ENCODE assay signal across 22 cellular contexts in the genomic region with DNA sequence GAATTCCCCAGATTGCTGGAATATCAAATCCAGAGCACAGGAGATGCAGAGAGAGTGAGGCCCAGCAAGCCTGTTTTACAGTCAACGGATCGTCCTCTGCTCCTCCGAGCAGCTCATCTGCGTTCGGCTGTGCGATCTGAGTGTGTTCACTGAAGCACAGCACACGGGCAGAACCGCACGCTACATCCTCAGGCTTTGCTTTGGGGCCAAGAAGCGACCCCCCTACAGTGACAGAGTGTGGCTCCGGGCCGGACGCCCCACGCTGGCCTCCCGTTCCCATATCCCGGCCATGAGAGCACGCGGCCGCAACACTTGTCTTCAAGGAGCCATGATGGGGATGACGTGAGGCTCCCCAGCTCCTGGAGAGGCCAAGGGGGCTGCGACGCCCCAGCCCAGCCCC.
"Had no signal": no experiment of that assay in that cellular context is flagged by ENCODE, and none has a peak within 500 bp of the region (broad histone marks: within the 10 kb centered on the region; RNA-seq: fewer than 3 reads in every experiment).

No MANE protein-coding gene starts in this region.

- H3K27ac ChIP-seq: colonic mucosa, foreskin keratinocyte, testis, tibial nerve, upper lobe of right lung, vagina had no signal

- DNase-seq: cerebellar nuclear complex; colonic mucosa; dermis blood vessel endothelial cell; erythroblast; foreskin keratinocyte; head of caudate nucleus; kidney glomerular epithelial cell; mesendoderm; naive B cell; stimulated activated CD4-positive, alpha-beta T cell treated with anti-CD3 and anti-CD28 coated beads, Interleukin-15, amount 100 ng/mL, for 24 hours; stimulated activated CD4-positive, alpha-beta T cell treated with anti-CD3 and anti-CD28 coated beads, Interleukin-1b, Interleukin-23, amount 100 ng/mL, for 48 hours; stimulated activated CD4-positive, alpha-beta T cell treated with anti-CD3 and anti-CD28 coated beads, Interleukin-4, amount 100 ng/mL, for 24 hours; stimulated activated naive CD8-positive, alpha-beta T cell treated with anti-CD3 and anti-CD28 coated beads, Interleukin-15, amount 100 ng/mL, for 72 hours; testis; upper lobe of right lung had no signal

- H3K9me3 ChIP-seq: colonic mucosa, testis, upper lobe of right lung, vagina had no signal

- ATAC-seq: foreskin keratinocyte; left lobe of liver; stimulated activated memory B cell treated with anti-CD40 and anti-IgM and Interleukin-4, amounts not matched to agents 10 μg/mL and 1 μg/mL and 100 μg/mL, for 72 hours; stimulated activated naive CD8-positive, alpha-beta T cell treated with anti-CD3 and anti-CD28 coated beads, Interleukin-15, amount 100 ng/mL, for 72 hours; upper lobe of right lung had no signal

- H3K4me1 ChIP-seq: colonic mucosa, foreskin keratinocyte, testis, tibial nerve, upper lobe of right lung, vagina had no signal

- H3K27me3 ChIP-seq: colonic mucosa, foreskin keratinocyte, testis, tibial nerve, vagina had no signal

- H3K36me3 ChIP-seq: colonic mucosa, tibial nerve, upper lobe of right lung, vagina had no signal

- H3K4me3 ChIP-seq: colonic mucosa, lung, smooth muscle cell, testis, tibial nerve, upper lobe of right lung, vagina had no signal

- FAIRE-seq: endothelial cell of umbilical vein had no signal

- H3K4me2 ChIP-seq: smooth muscle cell had no signal
